Comparison of ENCODE assay signal across 1 cellular context in genomic region chr17:7023576-7024401, GRCh38.
TF ChIP-seq lines count a peak whose summit lies in the region.

No MANE protein-coding gene starts in this region.

TF ChIP-seq in endothelial cell of umbilical vein, 7 proteins besides CTCF, POLR2A, EP300 and RAD21 (continued from another document):
- TF ChIP-seq GATA2 (IDR thresholded peaks at IDR 0.05; ENCODE audit: insufficient read depth, insufficient read length, low read depth, low read length), result no peak
